7 cellular contexts compared by ENCODE assay signal in the genomic region with DNA sequence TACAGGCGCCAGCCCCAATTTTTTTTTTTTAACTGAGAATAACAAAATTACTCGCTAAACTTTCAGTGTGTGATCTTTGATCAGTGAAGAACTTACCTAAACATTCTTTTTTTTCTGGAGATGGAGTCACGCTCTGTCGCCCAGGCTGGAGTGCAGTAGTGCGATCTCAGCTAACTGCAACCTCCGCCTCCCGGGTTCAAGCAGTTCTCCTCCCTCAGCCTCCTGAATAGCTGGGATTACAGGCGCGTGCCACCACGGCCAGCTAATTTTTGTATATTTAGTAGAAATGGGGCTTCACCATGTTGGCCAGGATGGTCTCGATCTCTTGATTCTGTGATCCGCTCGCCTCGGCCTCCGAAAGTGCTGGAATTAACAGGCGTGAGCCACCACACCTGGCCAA. TPM values are rescaled to one million over a fixed set of nuclear protein-coding genes. Genes with fewer than 3 reads are reported as not detected.
DNase-seq lines count a peak whose midpoint lies in the region; ATAC-seq and TF ChIP-seq lines count a peak whose summit lies in the region.
"Not testable (repeated sequence)": the region's sequence is repeated elsewhere in the genome, so short reads cannot be mapped to it uniquely, and the experiment has no call there.

No MANE protein-coding gene starts in this region.

- not testable (repeated sequence) for H3K27ac ChIP-seq in BLaER1; CD8-positive, alpha-beta T cell (ENCODE audit: low read depth, low read length)
- peak overlapping the region; percentile 30 for H3K27ac ChIP-seq in RWPE1

- POLR2A ChIA-PET in CD8-positive, alpha-beta T cell (lab: Charles Lee): interaction anchor here (1.5 kb wide), 1 partner anchor 11 kb away, joined by 4 read pairs; no protein-coding TSS in a partner anchor
- POLR2A ChIA-PET in RWPE1 (lab: Yijun Ruan, JAX; ENCODE audit: low non-redundant PET); activated CD4-positive, alpha-beta T cell treated with anti-CD3 and anti-CD28 coated beads for 36 hours (lab: Charles Lee): not testable (repeated sequence)

- not testable (repeated sequence) for TF ChIP-seq CTCF in CD8-positive, alpha-beta T cell (IDR thresholded peaks at IDR 0.05); RWPE1 (conservative IDR thresholded peaks at IDR 0.05; ENCODE audit: low read depth); mesothelial cell of epicardium (IDR thresholded peaks at IDR 0.05; ENCODE audit: unreplicated experiment)

- peaks cover 28% of the 10 kb centered on the region for H3K36me3 Mint-ChIP-seq in CD8-positive, alpha-beta T cell
- H3K36me3 Mint-ChIP-seq in activated CD4-positive, alpha-beta T cell treated with anti-CD3 and anti-CD28 coated beads for 36 hours (ENCODE audit: low read depth): peaks cover 28% of the 10 kb centered on the region
- H3K36me3 Mint-ChIP-seq in activated naive CD4-positive, alpha-beta T cell treated with anti-CD3 and anti-CD28 coated beads, Interleukin-2, amount 50 U/mL, for 24 hours: peaks cover 10% of the 10 kb centered on the region
- peaks cover 42% of the 10 kb centered on the region for H3K36me3 Mint-ChIP-seq in effector memory CD8-positive, alpha-beta T cell (ENCODE audit: insufficient read depth)
- H3K36me3 Mint-ChIP-seq in mesothelial cell of epicardium: peaks cover 12% of the 10 kb centered on the region

- H3K9me3 ChIP-seq in BLaER1; CD8-positive, alpha-beta T cell (ENCODE audit: low read length): not testable (repeated sequence)

- H3K4me3 Mint-ChIP-seq in CD8-positive, alpha-beta T cell; activated CD4-positive, alpha-beta T cell treated with anti-CD3 and anti-CD28 coated beads for 36 hours; effector memory CD8-positive, alpha-beta T cell; mesothelial cell of epicardium: not testable (repeated sequence)
- peak overlapping the region; percentile 42 for H3K4me3 Mint-ChIP-seq in activated naive CD4-positive, alpha-beta T cell treated with anti-CD3 and anti-CD28 coated beads, Interleukin-2, amount 50 U/mL, for 24 hours

- peaks cover 77% of the 10 kb centered on the region for H3K4me1 Mint-ChIP-seq in CD8-positive, alpha-beta T cell (ENCODE audit: low read depth)
- peaks cover 61% of the 10 kb centered on the region for H3K4me1 Mint-ChIP-seq in activated CD4-positive, alpha-beta T cell treated with anti-CD3 and anti-CD28 coated beads for 36 hours
- peaks cover 74% of the 10 kb centered on the region for H3K4me1 Mint-ChIP-seq in activated naive CD4-positive, alpha-beta T cell treated with anti-CD3 and anti-CD28 coated beads, Interleukin-2, amount 50 U/mL, for 24 hours
- H3K4me1 Mint-ChIP-seq in effector memory CD8-positive, alpha-beta T cell (ENCODE audit: low read depth in 2 of 2): peaks cover 33 to 67% of the 10 kb centered on the region in 2 donors
- peaks cover 47% of the 10 kb centered on the region for H3K4me1 Mint-ChIP-seq in mesothelial cell of epicardium

- peaks cover 100% of the 10 kb centered on the region for H4K20me1 ChIP-seq in BLaER1

- CTCF ChIA-PET in CD8-positive, alpha-beta T cell (lab: Charles Lee): interaction anchor here (2.4 kb wide), 1 partner anchor 12 kb away, joined by 7 read pairs; a partner anchor contains a TSS
- CTCF ChIA-PET in RWPE1 (lab: Yijun Ruan, JAX): not testable (repeated sequence)
- CTCF ChIA-PET in activated CD4-positive, alpha-beta T cell treated with anti-CD3 and anti-CD28 coated beads for 36 hours (lab: Charles Lee): interaction anchor here (1.8 kb wide), 2 partner anchors 9 to 10 kb away, joined by 5 to 6 read pairs; no protein-coding TSS in a partner anchor

- H3K27me3 Mint-ChIP-seq in CD8-positive, alpha-beta T cell (ENCODE audit: low read depth); activated CD4-positive, alpha-beta T cell treated with anti-CD3 and anti-CD28 coated beads for 36 hours; activated naive CD4-positive, alpha-beta T cell treated with anti-CD3 and anti-CD28 coated beads, Interleukin-2, amount 50 U/mL, for 24 hours; effector memory CD8-positive, alpha-beta T cell; mesothelial cell of epicardium (ENCODE audit: low read depth): not testable (repeated sequence)

- H3K27ac Mint-ChIP-seq in CD8-positive, alpha-beta T cell: peak overlapping the region; percentile 66
- H3K27ac Mint-ChIP-seq in activated CD4-positive, alpha-beta T cell treated with anti-CD3 and anti-CD28 coated beads for 36 hours: peak overlapping the region; percentile 19
- H3K27ac Mint-ChIP-seq in activated naive CD4-positive, alpha-beta T cell treated with anti-CD3 and anti-CD28 coated beads, Interleukin-2, amount 50 U/mL, for 24 hours: not testable (repeated sequence)
- H3K27ac Mint-ChIP-seq in effector memory CD8-positive, alpha-beta T cell: peak overlapping the region; percentile 31 to 44
- peak overlapping the region; percentile 66 for H3K27ac Mint-ChIP-seq in mesothelial cell of epicardium

- not testable (repeated sequence) for H3K9ac ChIP-seq in BLaER1

- not testable (repeated sequence) for H3K4me3 ChIP-seq in BLaER1; CD8-positive, alpha-beta T cell (ENCODE audit: low read depth, low read length)

- peak overlapping the region; percentile 41 for H3K4me2 ChIP-seq in BLaER1

- H3K9me3 Mint-ChIP-seq in CD8-positive, alpha-beta T cell; activated CD4-positive, alpha-beta T cell treated with anti-CD3 and anti-CD28 coated beads for 36 hours (ENCODE audit: low read depth); activated naive CD4-positive, alpha-beta T cell treated with anti-CD3 and anti-CD28 coated beads, Interleukin-2, amount 50 U/mL, for 24 hours; effector memory CD8-positive, alpha-beta T cell; mesothelial cell of epicardium: not testable (repeated sequence)

- H3K27me3 ChIP-seq in BLaER1; CD8-positive, alpha-beta T cell (ENCODE audit: insufficient read depth, low read length): not testable (repeated sequence)

- peaks cover 64% of the 10 kb centered on the region for H3K4me1 ChIP-seq in BLaER1
- peaks cover 44% of the 10 kb centered on the region for H3K4me1 ChIP-seq in CD8-positive, alpha-beta T cell (ENCODE audit: insufficient read depth, low read length)

- ATAC-seq in CD8-positive, alpha-beta T cell; activated CD4-positive, alpha-beta T cell treated with anti-CD3 and anti-CD28 coated beads for 36 hours; effector memory CD8-positive, alpha-beta T cell (replicated peaks): not testable (repeated sequence)

- DNase-seq in CD8-positive, alpha-beta T cell; RWPE1 (ENCODE audit: low spot score); activated CD4-positive, alpha-beta T cell treated with anti-CD3 and anti-CD28 coated beads for 36 hours; effector memory CD8-positive, alpha-beta T cell; mesothelial cell of epicardium (ENCODE audit: low spot score in 2 of 2, unreplicated experiment in 2 of 2): not testable (repeated sequence)

- intact Hi-C loops in CD8-positive, alpha-beta T cell (cut with DNase I, micrococcal nuclease): loop anchor here in 1 of 2 experiments (1.0 kb wide), 1 partner anchor 7 kb away; no protein-coding TSS in a partner anchor
- intact Hi-C loops in activated CD4-positive, alpha-beta T cell treated with anti-CD3 and anti-CD28 coated beads for 36 hours (cut with DNase I, micrococcal nuclease): not testable (repeated sequence)

- H3K36me3 ChIP-seq in BLaER1: peaks cover 54% of the 10 kb centered on the region
- H3K36me3 ChIP-seq in CD8-positive, alpha-beta T cell (ENCODE audit: insufficient read depth, low read length): not testable (repeated sequence)

RNA-seq across cellular contexts. Expression of a gene that starts 11.9 kb away (rescaled TPM):
- total RNA-seq in CD8-positive, alpha-beta T cell: 10 to 100 TPM; 89.1 to 91.1 TPM
- total RNA-seq in activated CD4-positive, alpha-beta T cell treated with anti-CD3 and anti-CD28 coated beads for 36 hours: 100 to 1,000 TPM; 253 to 280 TPM
- 211 to 224 TPM (median 223 TPM) in 3 replicates for total RNA-seq in mesothelial cell of epicardium

RNA-seq across cellular contexts. Expression of a gene that starts 25.2 kb away (rescaled TPM):
- 10 to 100 TPM; 12.6 to 13.2 TPM for total RNA-seq in CD8-positive, alpha-beta T cell
- total RNA-seq in activated CD4-positive, alpha-beta T cell treated with anti-CD3 and anti-CD28 coated beads for 36 hours: 10 to 100 TPM; 74.8 to 85.9 TPM
- total RNA-seq in mesothelial cell of epicardium: 92.6 to 101 TPM (median 97.1 TPM) in 3 replicates
